1 cellular context compared by ENCODE assay signal in the genomic region with DNA sequence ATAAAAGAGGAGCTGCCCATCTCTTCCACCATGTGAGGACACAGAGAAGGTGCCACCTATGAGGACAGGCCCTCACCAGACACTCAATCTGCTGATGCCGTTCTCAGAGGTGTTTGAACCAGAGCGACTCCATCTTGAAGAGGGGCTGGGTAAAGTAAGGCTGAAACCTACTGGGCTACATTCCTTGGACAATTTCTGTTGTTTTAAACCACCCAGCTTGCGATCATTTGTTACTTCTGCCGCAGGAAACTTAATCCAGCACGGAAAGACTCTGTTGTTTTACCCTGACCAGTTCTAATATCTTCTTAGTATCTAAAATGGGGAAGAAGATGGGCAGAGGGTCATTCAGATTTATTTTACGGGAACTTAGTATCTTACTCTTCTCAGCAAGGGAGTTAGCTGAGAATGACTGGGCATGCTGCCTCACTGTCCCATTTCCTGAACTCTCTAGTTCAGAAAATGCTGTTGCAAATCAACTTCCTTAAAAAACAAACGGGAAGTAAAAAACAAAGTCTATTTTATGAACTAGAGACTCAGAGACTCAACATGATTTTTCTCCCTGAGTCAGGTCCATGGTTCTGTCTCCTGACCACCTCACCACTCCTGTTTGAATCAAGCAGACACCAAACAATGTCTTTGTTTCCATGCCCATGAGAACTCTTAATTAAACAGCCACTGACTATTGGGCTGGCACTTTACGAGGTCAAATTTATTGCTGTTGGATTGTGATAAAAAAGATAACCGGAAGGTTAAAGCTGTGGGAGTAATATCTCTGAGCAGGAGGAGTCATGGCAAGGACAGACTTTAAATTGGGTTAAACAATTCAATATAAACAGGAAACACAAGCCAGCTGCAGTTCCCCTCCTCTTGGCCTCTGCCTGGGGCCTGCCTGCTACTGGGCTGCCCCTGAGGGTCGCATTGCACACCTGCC.
TF ChIP-seq lines count a peak whose summit lies in the region.

No MANE protein-coding gene starts in this region.

TF ChIP-seq in GM12878, 131 proteins besides CTCF, POLR2A, EP300 and RAD21:
- TF ChIP-seq, protein P1, sequence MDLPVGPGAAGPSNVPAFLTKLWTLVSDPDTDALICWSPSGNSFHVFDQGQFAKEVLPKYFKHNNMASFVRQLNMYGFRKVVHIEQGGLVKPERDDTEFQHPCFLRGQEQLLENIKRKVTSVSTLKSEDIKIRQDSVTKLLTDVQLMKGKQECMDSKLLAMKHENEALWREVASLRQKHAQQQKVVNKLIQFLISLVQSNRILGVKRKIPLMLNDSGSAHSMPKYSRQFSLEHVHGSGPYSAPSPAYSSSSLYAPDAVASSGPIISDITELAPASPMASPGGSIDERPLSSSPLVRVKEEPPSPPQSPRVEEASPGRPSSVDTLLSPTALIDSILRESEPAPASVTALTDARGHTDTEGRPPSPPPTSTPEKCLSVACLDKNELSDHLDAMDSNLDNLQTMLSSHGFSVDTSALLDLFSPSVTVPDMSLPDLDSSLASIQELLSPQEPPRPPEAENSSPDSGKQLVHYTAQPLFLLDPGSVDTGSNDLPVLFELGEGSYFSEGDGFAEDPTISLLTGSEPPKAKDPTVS (IDR thresholded peaks at IDR 0.05; ENCODE audit: low read depth, low read length) = no peak
- TF ChIP-seq YY1 (IDR thresholded peaks at IDR 0.05; ENCODE audit: low read depth, low read length) (0 out of 2 replicates have a peak, but pooled peaks have one; percentile 23), BRCA1 (IDR thresholded peaks at IDR 0.05; ENCODE audit: low read depth, low read length) (no peak)
